ENCODE assay signal across 1 cellular context in genomic region chr3:167718582-167718981, GRCh38.
TF ChIP-seq lines count a peak whose summit lies in the region.

No MANE protein-coding gene starts in this region.

TF ChIP-seq in HepG2, 621 proteins besides CTCF, POLR2A, EP300 and RAD21:
- TF ChIP-seq KDM5B (CRISPR knock-in tag; IDR thresholded peaks at IDR 0.05; ENCODE audit: borderline replicate concordance) = no peak
- TF ChIP-seq POLR2AphosphoS2 (IDR thresholded peaks at IDR 0.05; ENCODE audit: low read depth, low read length) = no peak
- no peak for TF ChIP-seq REL (CRISPR knock-in tag; conservative IDR thresholded peaks at IDR 0.05)
- no peak for TF ChIP-seq ZNF749 (CRISPR knock-in tag; IDR thresholded peaks at IDR 0.05; ENCODE audit: borderline replicate concordance)
- TF ChIP-seq ZNF33B (CRISPR knock-in tag; IDR thresholded peaks at IDR 0.05) = no peak
- no peak for TF ChIP-seq GATAD1 (CRISPR knock-in tag; IDR thresholded peaks at IDR 0.05)
- TF ChIP-seq, protein P1, sequence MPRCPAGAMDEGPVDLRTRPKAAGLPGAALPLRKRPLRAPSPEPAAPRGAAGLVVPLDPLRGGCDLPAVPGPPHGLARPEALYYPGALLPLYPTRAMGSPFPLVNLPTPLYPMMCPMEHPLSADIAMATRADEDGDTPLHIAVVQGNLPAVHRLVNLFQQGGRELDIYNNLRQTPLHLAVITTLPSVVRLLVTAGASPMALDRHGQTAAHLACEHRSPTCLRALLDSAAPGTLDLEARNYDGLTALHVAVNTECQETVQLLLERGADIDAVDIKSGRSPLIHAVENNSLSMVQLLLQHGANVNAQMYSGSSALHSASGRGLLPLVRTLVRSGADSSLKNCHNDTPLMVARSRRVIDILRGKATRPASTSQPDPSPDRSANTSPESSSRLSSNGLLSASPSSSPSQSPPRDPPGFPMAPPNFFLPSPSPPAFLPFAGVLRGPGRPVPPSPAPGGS (CRISPR knock-in tag; IDR thresholded peaks at IDR 0.05) = no peak
- no peak for TF ChIP-seq CREB1 (IDR thresholded peaks at IDR 0.05)
- TF ChIP-seq CREB1 (CRISPR knock-in tag; IDR thresholded peaks at IDR 0.05) = no peak
- TF ChIP-seq ZNF850 (CRISPR knock-in tag; conservative IDR thresholded peaks at IDR 0.05) = no peak
- no peak for TF ChIP-seq RARG (CRISPR knock-in tag; IDR thresholded peaks at IDR 0.05; ENCODE audit: low read depth)
- TF ChIP-seq, protein P2, sequence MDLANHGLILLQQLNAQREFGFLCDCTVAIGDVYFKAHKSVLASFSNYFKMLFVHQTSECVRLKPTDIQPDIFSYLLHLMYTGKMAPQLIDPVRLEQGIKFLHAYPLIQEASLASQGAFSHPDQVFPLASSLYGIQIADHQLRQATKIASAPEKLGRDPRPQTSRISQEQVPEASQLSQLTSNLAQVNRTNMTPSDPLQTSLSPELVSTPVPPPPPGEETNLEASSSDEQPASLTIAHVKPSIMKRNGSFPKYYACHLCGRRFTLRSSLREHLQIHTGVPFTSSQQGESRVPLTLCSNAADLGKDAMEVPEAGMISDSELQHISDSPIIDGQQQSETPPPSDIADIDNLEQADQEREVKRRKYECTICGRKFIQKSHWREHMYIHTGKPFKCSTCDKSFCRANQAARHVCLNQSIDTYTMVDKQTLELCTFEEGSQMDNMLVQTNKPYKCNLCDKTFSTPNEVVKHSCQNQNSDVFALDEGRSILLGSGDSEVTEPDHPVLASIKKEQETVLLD (CRISPR knock-in tag; IDR thresholded peaks at IDR 0.05; ENCODE audit: low read depth) = no peak
- TF ChIP-seq, protein P3, sequence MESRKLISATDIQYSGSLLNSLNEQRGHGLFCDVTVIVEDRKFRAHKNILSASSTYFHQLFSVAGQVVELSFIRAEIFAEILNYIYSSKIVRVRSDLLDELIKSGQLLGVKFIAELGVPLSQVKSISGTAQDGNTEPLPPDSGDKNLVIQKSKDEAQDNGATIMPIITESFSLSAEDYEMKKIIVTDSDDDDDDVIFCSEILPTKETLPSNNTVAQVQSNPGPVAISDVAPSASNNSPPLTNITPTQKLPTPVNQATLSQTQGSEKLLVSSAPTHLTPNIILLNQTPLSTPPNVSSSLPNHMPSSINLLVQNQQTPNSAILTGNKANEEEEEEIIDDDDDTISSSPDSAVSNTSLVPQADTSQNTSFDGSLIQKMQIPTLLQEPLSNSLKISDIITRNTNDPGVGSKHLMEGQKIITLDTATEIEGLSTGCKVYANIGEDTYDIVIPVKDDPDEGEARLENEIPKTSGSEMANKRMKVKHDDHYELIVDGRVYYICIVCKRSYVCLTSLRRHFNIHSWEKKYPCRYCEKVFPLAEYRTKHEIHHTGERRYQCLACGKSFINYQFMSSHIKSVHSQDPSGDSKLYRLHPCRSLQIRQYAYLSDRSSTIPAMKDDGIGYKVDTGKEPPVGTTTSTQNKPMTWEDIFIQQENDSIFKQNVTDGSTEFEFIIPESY (CRISPR knock-in tag; IDR thresholded peaks at IDR 0.05) = no peak
- no peak for TF ChIP-seq ZBTB43 (CRISPR knock-in tag; conservative IDR thresholded peaks at IDR 0.05)
